In genomic region chr12:63906876-63907275, GRCh38 we compare ENCODE assay signal across 2 cellular contexts.
TF ChIP-seq lines count a peak whose summit lies in the region.

No MANE protein-coding gene starts in this region.

TF ChIP-seq in HEK293, 187 proteins besides CTCF, POLR2A, EP300 and RAD21 (continued from another document):
- no peak for TF ChIP-seq ZFHX2 (tag by site-specific recombination; conservative IDR thresholded peaks at IDR 0.05)
- no peak for TF ChIP-seq ZNF398 (tag by site-specific recombination; IDR thresholded peaks at IDR 0.05)

TF ChIP-seq in HepG2, 621 proteins besides CTCF, POLR2A, EP300 and RAD21 (continued from another document):
- TF ChIP-seq ZBTB33 (CRISPR knock-in tag; IDR thresholded peaks at IDR 0.05) (no peak), ZNF264 (CRISPR knock-in tag; IDR thresholded peaks at IDR 0.05) (no peak), NONO (IDR thresholded peaks at IDR 0.05) (no peak), NONO (CRISPR knock-in tag; conservative IDR thresholded peaks at IDR 0.05) (no peak), NR3C1 (CRISPR knock-in tag; IDR thresholded peaks at IDR 0.05) (no peak), SNAI1 (CRISPR knock-in tag; IDR thresholded peaks at IDR 0.05; ENCODE audit: borderline replicate concordance) (no peak), ELF4 (CRISPR knock-in tag; IDR thresholded peaks at IDR 0.05; ENCODE audit: borderline replicate concordance) (no peak), ZFP62 (CRISPR knock-in tag; IDR thresholded peaks at IDR 0.05) (no peak), ETS1 (CRISPR knock-in tag; IDR thresholded peaks at IDR 0.05) (no peak), ZSCAN31 (CRISPR knock-in tag; IDR thresholded peaks at IDR 0.05; ENCODE audit: low read depth) (no peak), ZNF576 (CRISPR knock-in tag; IDR thresholded peaks at IDR 0.05) (no peak), NR2F1 (CRISPR knock-in tag; IDR thresholded peaks at IDR 0.05) (no peak), RARG (CRISPR knock-in tag; IDR thresholded peaks at IDR 0.05; ENCODE audit: low read depth) (no peak), ZSCAN30 (CRISPR knock-in tag; IDR thresholded peaks at IDR 0.05) (no peak), ZBTB4 (CRISPR knock-in tag; IDR thresholded peaks at IDR 0.05; ENCODE audit: borderline replicate concordance) (no peak)
